In genomic region chr2:238875161-238875530, GRCh38 we compare ENCODE assay signal across 17 cellular contexts. TPM values are rescaled to one million over a fixed set of nuclear protein-coding genes. Genes with fewer than 3 reads are reported as not detected.
DNase-seq lines count a peak whose midpoint lies in the region; TF ChIP-seq lines count a peak whose summit lies in the region.
"Had no signal": no experiment of that assay in that cellular context is flagged by ENCODE, and none has a peak within 500 bp of the region (broad histone marks: within the 10 kb centered on the region; RNA-seq: fewer than 3 reads in every experiment).

No MANE protein-coding gene starts in this region.

- no TSS peak for BruUV-seq in OCI-LY7 (replicated peaks; lab: Mats Ljungman, UMichigan)

- DNase-seq in AG08396 (ENCODE audit: low spot score): peak; percentile 47
- DNase-seq in OCI-LY7 (ENCODE audit: low spot score): no peak
- DNase-seq in fibroblast of gingiva (ENCODE audit: low read depth): peak; percentile 68
- DNase-seq in neural progenitor cell (ENCODE audit: low spot score): no peak
- no peak for DNase-seq in thyroid gland
- no peak for DNase-seq in SKM-1 treated with dmso at 0.1 percent for 144 hours (lab: John Stamatoyannopoulos, UW; ENCODE audit: unreplicated experiment)
- DNase-seq in HT-29 (ENCODE audit: low spot score): no peak
- DNase-seq in T-helper 2 cell treated with Interferon-gamma antibody and Interleukin-4, amounts not matched to agents 5 μg/mL and 100 μg/mL, for 36 hours (ENCODE audit: low spot score): no peak
- DNase-seq: activated gamma-delta T cell treated with Interleukin-2 at 50 U/mL for 16 hours, DND-41, foreskin melanocyte, NCI-H2171 treated with DMSO at 0.1 percent for 48 hours, OCI-M1, small intestine, T-helper 2 cell, upper lobe of left lung had no signal

- H3K36me3 Mint-ChIP-seq in neural progenitor cell: peaks cover 2% of the 10 kb centered on the region
- H3K36me3 Mint-ChIP-seq in T-helper 2 cell treated with Interferon-gamma antibody and Interleukin-4, amounts not matched to agents 5 μg/mL and 100 μg/mL, for 36 hours (ENCODE audit: low read depth): no peaks in the 10 kb centered on the region
- H3K36me3 Mint-ChIP-seq: natural killer cell treated with Interleukin-12 subunit alpha and Interleukin-12 subunit beta and Interleukin-15 and Interleukin-18, amount 100 ng/mL, for 72 hours had no signal

- intact Hi-C loops in OCI-LY7 (cut with micrococcal nuclease; ENCODE audit: unreplicated experiment): no loop called here
- intact Hi-C loops in thyroid gland (cut with DNase I): no loop called here

- H3K4me3 ChIP-seq in OCI-LY7 (ENCODE audit: low read depth, low read length, poor library complexity, severe bottlenecking) (no peak overlapping the region), neural progenitor cell (no peak overlapping the region), thyroid gland (replicated peaks in 1 of 3) (no peak overlapping the region)
- H3K4me3 ChIP-seq: upper lobe of left lung had no signal

- H3K4me3 Mint-ChIP-seq in neural progenitor cell: no peak overlapping the region
- no peak overlapping the region for H3K4me3 Mint-ChIP-seq in T-helper 2 cell treated with Interferon-gamma antibody and Interleukin-4, amounts not matched to agents 5 μg/mL and 100 μg/mL, for 36 hours
- H3K4me3 Mint-ChIP-seq: natural killer cell treated with Interleukin-12 subunit alpha and Interleukin-12 subunit beta and Interleukin-15 and Interleukin-18, amount 100 ng/mL, for 72 hours had no signal

- H3F3A ChIP-seq in neural progenitor cell (ENCODE audit: low read depth): no peaks in the 10 kb centered on the region

- H3K36me3 ChIP-seq in OCI-LY7 (ENCODE audit: insufficient read depth, low read length): no peaks in the 10 kb centered on the region
- no peaks in the 10 kb centered on the region for H3K36me3 ChIP-seq in neural progenitor cell
- no peaks in the 10 kb centered on the region for H3K36me3 ChIP-seq in thyroid gland
- H3K36me3 ChIP-seq: upper lobe of left lung had no signal

- TF ChIP-seq CTCF in OCI-LY7 (conservative IDR thresholded peaks at IDR 0.05; ENCODE audit: low read length) (0 out of 2 replicates have a peak, but pooled peaks have one; percentile 22), neural progenitor cell (IDR thresholded peaks at IDR 0.05) (peak; percentile 29), thyroid gland (IDR thresholded peaks at IDR 0.05) (no peak)

- H3K27ac Mint-ChIP-seq in neural progenitor cell: no peak overlapping the region
- no peak overlapping the region for H3K27ac Mint-ChIP-seq in T-helper 2 cell treated with Interferon-gamma antibody and Interleukin-4, amounts not matched to agents 5 μg/mL and 100 μg/mL, for 36 hours
- H3K27ac Mint-ChIP-seq: natural killer cell treated with Interleukin-12 subunit alpha and Interleukin-12 subunit beta and Interleukin-15 and Interleukin-18, amount 100 ng/mL, for 72 hours had no signal

- H3K4me2 ChIP-seq in OCI-LY7 (ENCODE audit: low read length) (no peak overlapping the region), neural progenitor cell (no peak overlapping the region)

- H3K4me1 ChIP-seq in OCI-LY7 (ENCODE audit: insufficient read depth, low read length, poor library complexity, severe bottlenecking) (no peaks in the 10 kb centered on the region), neural progenitor cell (peaks cover 6% of the 10 kb centered on the region), thyroid gland (no peaks in the 10 kb centered on the region)
- H3K4me1 ChIP-seq: upper lobe of left lung had no signal

- WGBS in thyroid gland, 2 donors: 72 to 77% methylated on average over 3 of the region's 3 CpGs

- peaks cover 4% of the 10 kb centered on the region for H3K9me3 Mint-ChIP-seq in neural progenitor cell
- H3K9me3 Mint-ChIP-seq in T-helper 2 cell treated with Interferon-gamma antibody and Interleukin-4, amounts not matched to agents 5 μg/mL and 100 μg/mL, for 36 hours: no peaks in the 10 kb centered on the region
- H3K9me3 Mint-ChIP-seq: natural killer cell treated with Interleukin-12 subunit alpha and Interleukin-12 subunit beta and Interleukin-15 and Interleukin-18, amount 100 ng/mL, for 72 hours had no signal

- H3K27ac ChIP-seq in OCI-LY7 (ENCODE audit: low read depth, low read length, poor library complexity, severe bottlenecking) (no peak overlapping the region), neural progenitor cell (no peak overlapping the region), thyroid gland (no peak overlapping the region)
- H3K27ac ChIP-seq: upper lobe of left lung had no signal

- peaks cover 14% of the 10 kb centered on the region for H3K4me1 Mint-ChIP-seq in neural progenitor cell
- H3K4me1 Mint-ChIP-seq in T-helper 2 cell treated with Interferon-gamma antibody and Interleukin-4, amounts not matched to agents 5 μg/mL and 100 μg/mL, for 36 hours (ENCODE audit: low read depth): no peaks in the 10 kb centered on the region

- TF ChIP-seq POLR2A in thyroid gland (IDR thresholded peaks at IDR 0.05): no peak

- H2AFZ ChIP-seq in OCI-LY7 (ENCODE audit: low read length) (no peak overlapping the region), neural progenitor cell (replicated peaks) (no peak overlapping the region)

- H3K27me3 Mint-ChIP-seq in neural progenitor cell (ENCODE audit: insufficient read depth, low read depth): peaks cover 12% of the 10 kb centered on the region
- no peaks in the 10 kb centered on the region for H3K27me3 Mint-ChIP-seq in T-helper 2 cell treated with Interferon-gamma antibody and Interleukin-4, amounts not matched to agents 5 μg/mL and 100 μg/mL, for 36 hours (ENCODE audit: low read depth)

- H3K9me2 ChIP-seq in OCI-LY7 (ENCODE audit: insufficient read depth, low read length): no peaks in the 10 kb centered on the region

- H3K9ac ChIP-seq in neural progenitor cell: no peak overlapping the region

- POLR2A ChIA-PET in OCI-LY7 (lab: Charles Lee): no interaction called here

- H3K9me3 ChIP-seq in OCI-LY7 (ENCODE audit: low read length) (no peaks in the 10 kb centered on the region), neural progenitor cell (ENCODE audit: low read depth) (no peaks in the 10 kb centered on the region), thyroid gland (no peaks in the 10 kb centered on the region)
- H3K9me3 ChIP-seq: upper lobe of left lung had no signal

- H3K79me2 ChIP-seq in OCI-LY7 (ENCODE audit: insufficient read depth, low read depth, low read length): no peaks in the 10 kb centered on the region
- no peaks in the 10 kb centered on the region for H3K79me2 ChIP-seq in neural progenitor cell (ENCODE audit: low read depth)

- no peaks in the 10 kb centered on the region for H3K27me3 ChIP-seq in neural progenitor cell
- no peaks in the 10 kb centered on the region for H3K27me3 ChIP-seq in thyroid gland
- H3K27me3 ChIP-seq: upper lobe of left lung had no signal

- H4K20me1 ChIP-seq in OCI-LY7 (ENCODE audit: insufficient read depth, low read length) (no peaks in the 10 kb centered on the region), neural progenitor cell (ENCODE audit: low read depth) (no peaks in the 10 kb centered on the region)

- CTCF ChIA-PET in OCI-LY7 (lab: Charles Lee; ENCODE audit: unreplicated experiment): no interaction called here

RNA-seq across cellular contexts. Expression of gene TWIST2, which starts 27.3 kb away (rescaled TPM):
- not detected in 2 replicates for total RNA-seq in OCI-LY7 (2014; rRNA removed; shearing (Covaris generic))
- total RNA-seq in OCI-LY7 (2022) (not detected in 2 replicates), neural progenitor cell (ENCODE audit: low replicate concordance) (0.51 and 1.7 TPM in 2 replicates), thyroid gland (10 to 100 TPM; 10.4 to 30.1 (median 20.8) TPM)
- not detected in 2 replicates for total RNA-seq in HT-29 (2014; rRNA removed; shearing (Covaris generic))
- total RNA-seq: natural killer cell treated with Interleukin-12 subunit alpha and Interleukin-12 subunit beta and Interleukin-15 and Interleukin-18, amount 100 ng/mL, for 72 hours had no signal

Comparison
In these comparisons a context has a peak if more than half of its experiments do, and no peak if none do; other contexts are left out.
1. DNase-seq: peak in AG08396 (single experiment) and fibroblast of gingiva (single experiment); none in OCI-LY7 (single experiment), neural progenitor cell (single experiment), thyroid gland (0 of 2), SKM-1 treated with dmso at 0.1 percent for 144 hours (single experiment), HT-29 (single experiment) and T-helper 2 cell treated with Interferon-gamma antibody and Interleukin-4, amounts not matched to agents 5 μg/mL and 100 μg/mL, for 36 hours (single experiment).
2. CTCF ChIP-seq: peak in OCI-LY7 (single experiment) and neural progenitor cell (single experiment); none in thyroid gland (0 of 6).